ENCODE assay signal across 10 cellular contexts in genomic region chr1:6599141-6599975, GRCh38. TPM values are rescaled to one million over a fixed set of nuclear protein-coding genes. Genes with fewer than 3 reads are reported as not detected.
DNase-seq lines count a peak whose midpoint lies in the region; ATAC-seq and TF ChIP-seq lines count a peak whose summit lies in the region.
"Had no signal": no experiment of that assay in that cellular context is flagged by ENCODE, and none has a peak within 500 bp of the region (broad histone marks: within the 10 kb centered on the region; RNA-seq: fewer than 3 reads in every experiment).

No MANE protein-coding gene starts in this region.

- H3K79me2 ChIP-seq in SK-N-SH (ENCODE audit: insufficient read depth): peaks cover 59% of the 10 kb centered on the region
- peaks cover 44% of the 10 kb centered on the region for H3K79me2 ChIP-seq in smooth muscle cell (ENCODE audit: low read depth)

- peak overlapping the region; percentile 91 for H3K27ac Mint-ChIP-seq in activated T-cell treated with anti-CD3 and anti-CD28 coated beads, Interleukin-2, amount 50 U/mL, for 72 hours

- H3K4me1 Mint-ChIP-seq in activated T-cell treated with anti-CD3 and anti-CD28 coated beads, Interleukin-2, amount 50 U/mL, for 72 hours (ENCODE audit: low read depth): peaks cover 60% of the 10 kb centered on the region

- no peaks in the 10 kb centered on the region for H3K9me3 Mint-ChIP-seq in activated T-cell treated with anti-CD3 and anti-CD28 coated beads, Interleukin-2, amount 50 U/mL, for 72 hours

- peak overlapping the region; percentile 89 to 96 for H3K4me3 Mint-ChIP-seq in activated T-cell treated with anti-CD3 and anti-CD28 coated beads, Interleukin-2, amount 50 U/mL, for 72 hours

- H2AFZ ChIP-seq in SK-N-SH (ENCODE audit: low read depth) (no peak overlapping the region), smooth muscle cell (ENCODE audit: low read depth) (no peak overlapping the region)

- H3K9me3 ChIP-seq in SK-N-SH (no peaks in the 10 kb centered on the region), smooth muscle cell (replicated peaks; ENCODE audit: low read depth) (no peaks in the 10 kb centered on the region)

- peak overlapping the region; percentile 28; the same call in 1 of the 2 replicates for H3K4me2 ChIP-seq in SK-N-SH
- no peak overlapping the region for H3K4me2 ChIP-seq in smooth muscle cell

- TF ChIP-seq EP300 in SK-N-SH (IDR thresholded peaks at IDR 0.05; ENCODE audit: borderline replicate concordance in 1 of 2, low read depth in 1 of 2, low read length in 1 of 2): no peak

- H3K9me2 ChIP-seq in SK-N-SH: no peaks in the 10 kb centered on the region

- H3F3A ChIP-seq in SK-N-SH (replicated peaks; ENCODE audit: insufficient read depth) (peaks cover 12% of the 10 kb centered on the region), smooth muscle cell (ENCODE audit: low read depth) (peaks cover 14% of the 10 kb centered on the region)

- POLR2A ChIA-PET in SK-N-SH (lab: Yijun Ruan, JAX): no interaction called here

- TF ChIP-seq CTCF in SK-N-SH (IDR thresholded peaks at IDR 0.05) (no peak), smooth muscle cell (IDR thresholded peaks at IDR 0.05; ENCODE audit: borderline replicate concordance, insufficient read depth, poor library complexity, severe bottlenecking) (no peak)

- no peaks in the 10 kb centered on the region for H3K27me3 ChIP-seq in SK-N-SH (ENCODE audit: insufficient read depth)
- H3K27me3 ChIP-seq in smooth muscle cell (ENCODE audit: low read depth): no peaks in the 10 kb centered on the region

- H3K36me3 ChIP-seq in SK-N-SH (replicated peaks in 1 of 2; ENCODE audit: control insufficient read depth in 1 of 2, insufficient read depth in 2 of 2, low read length in 1 of 2) (peaks cover 4 to 22% of the 10 kb centered on the region in 2 experiments), smooth muscle cell (ENCODE audit: low read depth) (no peaks in the 10 kb centered on the region)

- H3K4me3 ChIP-seq in SK-N-SH (ENCODE audit: low read depth in 2 of 2, low read length in 1 of 2) (no peak overlapping the region), smooth muscle cell (no peak overlapping the region)

- H3K27ac ChIP-seq in SK-N-SH (ENCODE audit: low read depth in 2 of 2, low read length in 1 of 2): no peak overlapping the region
- no peak overlapping the region for H3K27ac ChIP-seq in smooth muscle cell (ENCODE audit: low read depth)

- no peak for TF ChIP-seq RAD21 in SK-N-SH (IDR thresholded peaks at IDR 0.05; ENCODE audit: low read length)

- H3K36me3 Mint-ChIP-seq in activated T-cell treated with anti-CD3 and anti-CD28 coated beads, Interleukin-2, amount 50 U/mL, for 72 hours (ENCODE audit: insufficient read depth in 2 of 2): peaks cover 11 to 18% of the 10 kb centered on the region in 2 donors

- CTCF ChIA-PET in SK-N-SH (lab: Yijun Ruan, JAX): interaction anchor here (1.1 to 1.3 kb wide), 2 partner anchors 19 to 45 kb away, joined by 4 read pairs; partner anchors contain the start of gene NOL9

- intact Hi-C loops in left ventricle myocardium superior (cut with micrococcal nuclease): no loop called here

- ATAC-seq in SK-N-SH treated with all-trans-retinoic acid at 6 μM for 48 hours (no peak), left ventricle myocardium superior (no peak), HG02840 (IDR thresholded peaks at IDR 0.05; ENCODE audit: low FRiP score, unreplicated experiment) (no peak)
- ATAC-seq in activated T-cell treated with anti-CD3 and anti-CD28 coated beads, Interleukin-2, amount 50 U/mL, for 72 hours (replicated peaks in 1 of 2): peak in 1 of 2 donors; percentile 6

- peaks cover 24% of the 10 kb centered on the region; the same call in 1 of the 2 replicates for H4K20me1 ChIP-seq in SK-N-SH (ENCODE audit: insufficient read depth)
- peaks cover 71% of the 10 kb centered on the region for H4K20me1 ChIP-seq in smooth muscle cell (ENCODE audit: low read depth)

- DNase-seq in SK-N-SH: no peak
- DNase-seq in activated T-cell treated with anti-CD3 and anti-CD28 coated beads, Interleukin-2, amount 50 U/mL, for 72 hours: peak; percentile 57 to 72
- DNase-seq in left ventricle myocardium superior: peak; percentile 40
- peak; percentile 73 for DNase-seq in stimulated activated CD4-positive, alpha-beta T cell treated with anti-CD3 and anti-CD28 coated beads, Interleukin-2, amount 100 ng/mL, for 4 hours (ENCODE audit: low read depth)
- DNase-seq in smooth muscle cell (lab: John Stamatoyannopoulos, UW; ENCODE audit: unreplicated experiment): no peak
- no peak for DNase-seq in NCI-H1417 (lab: John Stamatoyannopoulos, UW)

- H3K4me1 ChIP-seq in SK-N-SH (ENCODE audit: control insufficient read depth in 1 of 2, insufficient read depth in 2 of 2, low read depth in 1 of 2, low read length in 1 of 2): peaks cover 10 to 26% of the 10 kb centered on the region in 2 experiments; a peak in 2 of 4 replicates
- H3K4me1 ChIP-seq in smooth muscle cell (ENCODE audit: low read depth): peaks cover 23% of the 10 kb centered on the region

- no peaks in the 10 kb centered on the region for H3K27me3 Mint-ChIP-seq in activated T-cell treated with anti-CD3 and anti-CD28 coated beads, Interleukin-2, amount 50 U/mL, for 72 hours (ENCODE audit: low read depth)

- H3K9ac ChIP-seq in SK-N-SH (no peak overlapping the region), smooth muscle cell (ENCODE audit: low read depth) (no peak overlapping the region)

- WGBS in SK-N-SH (ENCODE audit: low lambda C conversion rate): 96% methylated on average over 20 of the region's 31 CpGs
- 90% methylated on average over 26 of the region's 31 CpGs for WGBS in smooth muscle cell (ENCODE audit: low lambda C conversion rate)

TF ChIP-seq in SK-N-SH, 30 proteins besides CTCF, POLR2A, EP300 and RAD21 (continues in another document):
- TF ChIP-seq ELF1 (IDR thresholded peaks at IDR 0.05): no peak
- TF ChIP-seq RCOR1 (IDR thresholded peaks at IDR 0.05; ENCODE audit: low read length): no peak
- TF ChIP-seq EZH2phosphoT487 (IDR thresholded peaks at IDR 0.05; ENCODE audit: borderline replicate concordance, low read depth): no peak
- TF ChIP-seq MEF2A (IDR thresholded peaks at IDR 0.05; ENCODE audit: borderline replicate concordance, low read depth): no peak
- TF ChIP-seq USF1 (IDR thresholded peaks at IDR 0.05; ENCODE audit: borderline replicate concordance, low read depth): no peak
- TF ChIP-seq GATA2 (CRISPR knock-in tag; IDR thresholded peaks at IDR 0.05): no peak

TF ChIP-seq in SK-N-SH treated with all-trans-retinoic acid at 6 μM for 48 hours, 23 proteins besides CTCF, POLR2A, EP300 and RAD21 (continues in another document):
- no peak for TF ChIP-seq CREB5 (CRISPR knock-in tag; IDR thresholded peaks at IDR 0.05; ENCODE audit: low read depth)
- TF ChIP-seq ZFP30 (CRISPR knock-in tag; IDR thresholded peaks at IDR 0.05): no peak
- TF ChIP-seq TOX (CRISPR knock-in tag; IDR thresholded peaks at IDR 0.05; ENCODE audit: borderline replicate concordance): no peak
- TF ChIP-seq ZNF70 (CRISPR knock-in tag; IDR thresholded peaks at IDR 0.05): no peak
- TF ChIP-seq CSDC2 (CRISPR knock-in tag; IDR thresholded peaks at IDR 0.05): no peak
- TF ChIP-seq ZC3H10 (CRISPR knock-in tag; IDR thresholded peaks at IDR 0.05): no peak
- TF ChIP-seq TCF4 (CRISPR knock-in tag; IDR thresholded peaks at IDR 0.05; ENCODE audit: borderline replicate concordance): no peak

RNA-seq across cellular contexts. Expression of gene KLHL21, which starts 3.3 kb away (rescaled TPM):
- polyA plus RNA-seq in SK-N-SH (2012; rRNA removed): 9.0 and 12.5 TPM in 2 replicates
- 4.5 and 7.5 TPM in 2 replicates for polyA plus RNA-seq in SK-N-SH (2012; cell fraction: cytosol; rRNA removed)
- polyA plus RNA-seq in SK-N-SH (2012; cell fraction: nucleus; rRNA removed): 29.6 and 32.4 TPM in 2 replicates
- total RNA-seq in activated T-cell treated with anti-CD3 and anti-CD28 coated beads, Interleukin-2, amount 50 U/mL, for 72 hours: 10 to 100 TPM; 24.2 to 26.1 TPM
- 131 TPM for total RNA-seq in left ventricle myocardium superior
- 12.0 and 13.2 TPM in 2 replicates for total RNA-seq in smooth muscle cell
- 12.6 and 16.2 TPM in 2 replicates for polyA plus RNA-seq in smooth muscle cell

RNA-seq across cellular contexts. Expression of gene PHF13, which starts 14.2 kb away (rescaled TPM):
- polyA plus RNA-seq in SK-N-SH (2012; rRNA removed) (6.5 and 8.5 TPM in 2 replicates), smooth muscle cell (12.3 and 14.0 TPM in 2 replicates)
- 6.9 and 8.9 TPM in 2 replicates for polyA plus RNA-seq in SK-N-SH (2012; cell fraction: cytosol; rRNA removed)
- polyA plus RNA-seq in SK-N-SH (2012; cell fraction: nucleus; rRNA removed): 16.4 and 22.0 TPM in 2 replicates
- 10 to 100 TPM; 16.5 to 19.3 TPM for total RNA-seq in activated T-cell treated with anti-CD3 and anti-CD28 coated beads, Interleukin-2, amount 50 U/mL, for 72 hours
- total RNA-seq in left ventricle myocardium superior (7.5 TPM), smooth muscle cell (10.2 and 10.4 TPM in 2 replicates)

RNA-seq across cellular contexts. Expression of gene ZBTB48, which starts 19.6 kb away (rescaled TPM):
- 28.8 and 31.2 TPM in 2 replicates for polyA plus RNA-seq in SK-N-SH (2012; rRNA removed)
- 8.1 and 14.1 TPM in 2 replicates for polyA plus RNA-seq in SK-N-SH (2012; cell fraction: cytosol; rRNA removed)
- 123 and 203 TPM in 2 replicates for polyA plus RNA-seq in SK-N-SH (2012; cell fraction: nucleus; rRNA removed)
- total RNA-seq in activated T-cell treated with anti-CD3 and anti-CD28 coated beads, Interleukin-2, amount 50 U/mL, for 72 hours: 10 to 100 TPM; 39.2 to 50.6 TPM
- total RNA-seq in left ventricle myocardium superior: 13.3 TPM
- total RNA-seq in smooth muscle cell: 9.7 and 26.4 TPM in 2 replicates
- polyA plus RNA-seq in smooth muscle cell: 16.3 and 20.5 TPM in 2 replicates

RNA-seq across cellular contexts. Expression of gene THAP3, which starts 25.3 kb away (rescaled TPM):
- polyA plus RNA-seq in SK-N-SH (2012; rRNA removed): 10.0 and 11.1 TPM in 2 replicates
- polyA plus RNA-seq in SK-N-SH (2012; cell fraction: cytosol; rRNA removed): 5.4 and 7.7 TPM in 2 replicates
- polyA plus RNA-seq in SK-N-SH (2012; cell fraction: nucleus; rRNA removed): 25.0 and 36.2 TPM in 2 replicates
- 10 to 100 TPM; 27.0 to 30.5 TPM for total RNA-seq in activated T-cell treated with anti-CD3 and anti-CD28 coated beads, Interleukin-2, amount 50 U/mL, for 72 hours
- 14.9 TPM for total RNA-seq in left ventricle myocardium superior
- total RNA-seq in smooth muscle cell: 10.5 and 14.2 TPM in 2 replicates
- polyA plus RNA-seq in smooth muscle cell: 29.3 and 34.8 TPM in 2 replicates

RNA-seq across cellular contexts. Expression of gene TAS1R1, which starts 44.3 kb away (rescaled TPM):
- polyA plus RNA-seq in SK-N-SH (2012; rRNA removed): not detected in 2 replicates
- polyA plus RNA-seq in SK-N-SH (2012; cell fraction: cytosol; rRNA removed): 0.03 TPM in 1 of 2 replicates, not detected in the other
- polyA plus RNA-seq in SK-N-SH (2012; cell fraction: nucleus; rRNA removed): 0.05 TPM in 2 replicates
- not detected for total RNA-seq in activated T-cell treated with anti-CD3 and anti-CD28 coated beads, Interleukin-2, amount 50 U/mL, for 72 hours
- total RNA-seq in left ventricle myocardium superior: not detected
- not detected in 2 replicates for total RNA-seq in smooth muscle cell
- polyA plus RNA-seq in smooth muscle cell: 0.27 TPM in 1 of 2 replicates, not detected in the other
- total RNA-seq: activated CD8-positive, alpha-beta memory T cell treated with anti-CD3 and anti-CD28 coated beads for 36 hours; temporal lobe had no signal

Comparison
In these comparisons a context has a peak if more than half of its experiments do, and no peak if none do; other contexts are left out.
1. DNase-seq: peak in activated T-cell treated with anti-CD3 and anti-CD28 coated beads, Interleukin-2, amount 50 U/mL, for 72 hours (2 of 2), left ventricle myocardium superior (single experiment) and stimulated activated CD4-positive, alpha-beta T cell treated with anti-CD3 and anti-CD28 coated beads, Interleukin-2, amount 100 ng/mL, for 4 hours (single experiment); none in SK-N-SH (single experiment), smooth muscle cell (single experiment) and NCI-H1417 (0 of 3).